8 cellular contexts compared by ENCODE assay signal in the genomic region with DNA sequence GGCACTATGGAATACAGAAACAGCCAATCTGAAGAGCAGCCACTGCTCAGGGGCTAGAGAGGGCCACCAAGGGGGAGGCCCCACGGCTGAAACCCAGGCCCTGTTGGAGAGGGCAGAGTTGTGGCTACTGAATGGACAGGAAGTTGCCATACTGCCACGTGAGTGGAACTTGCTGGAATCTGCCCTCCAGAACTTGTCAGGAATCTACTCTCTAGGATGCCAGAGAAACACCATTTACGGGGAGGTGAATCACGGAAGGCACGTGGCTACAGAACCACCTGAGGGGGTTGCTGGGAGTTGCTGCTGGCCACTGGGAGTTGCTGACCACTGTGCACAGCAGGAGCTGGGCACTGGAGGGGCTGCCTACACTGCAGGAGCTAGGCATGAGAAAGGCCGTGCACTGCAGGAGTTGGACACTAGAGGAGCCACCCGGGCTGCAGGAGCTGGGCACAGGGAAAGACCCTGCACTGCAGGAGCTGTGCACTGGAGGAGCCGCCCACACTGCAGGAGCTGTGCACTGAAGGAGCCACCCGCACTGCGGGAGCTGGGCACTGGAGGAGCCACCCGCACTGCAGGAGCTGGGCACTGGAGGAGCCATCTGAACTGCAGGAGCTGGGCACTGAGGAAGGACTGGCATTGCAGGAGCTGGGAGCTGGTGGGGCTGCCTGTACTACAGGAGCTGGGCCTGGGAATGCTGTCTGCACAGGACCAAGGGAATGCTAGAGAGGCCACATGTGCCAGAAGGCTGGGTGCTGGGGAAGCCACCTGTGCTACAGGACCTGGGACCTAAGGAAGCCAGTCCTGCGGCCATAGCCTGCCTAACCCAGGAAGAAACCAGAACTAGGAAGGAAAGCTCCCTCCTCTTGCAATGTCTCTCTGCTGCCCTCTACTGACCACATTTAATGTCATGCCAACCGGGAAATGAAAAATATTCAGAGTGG.
DNase-seq lines count a peak whose midpoint lies in the region; ATAC-seq and TF ChIP-seq lines count a peak whose summit lies in the region.

No MANE protein-coding gene starts in this region.

- H3K4me3 ChIP-seq in Caco-2 (ENCODE audit: low read depth, low read length) (no peak overlapping the region), esophagus muscularis mucosa (no peak overlapping the region), testis (no peak overlapping the region)

- 63% methylated on average over 7 of the region's 13 CpGs for WGBS in esophagus muscularis mucosa
- WGBS in testis, 2 donors, result 48 to 60% methylated on average over 11 to 13 of the region's 13 CpGs

- H3K9me3 ChIP-seq in Caco-2, result no peaks in the 10 kb centered on the region
- no peaks in the 10 kb centered on the region for H3K9me3 ChIP-seq in esophagus muscularis mucosa
- no peaks in the 10 kb centered on the region for H3K9me3 ChIP-seq in testis

- H3K27me3 Mint-ChIP-seq in Caco-2 (ENCODE audit: insufficient read depth, unreplicated experiment), result peaks cover 7% of the 10 kb centered on the region

- H3K36me3 ChIP-seq in Caco-2 (ENCODE audit: control insufficient read depth, insufficient read depth, low read length), result no peaks in the 10 kb centered on the region
- no peaks in the 10 kb centered on the region for H3K36me3 ChIP-seq in esophagus muscularis mucosa
- no peaks in the 10 kb centered on the region for H3K36me3 ChIP-seq in testis (ENCODE audit: low read depth, missing control alignments)

- no peaks in the 10 kb centered on the region for H3K36me3 Mint-ChIP-seq in Caco-2 (ENCODE audit: insufficient read depth, unreplicated experiment)

- no peak for TF ChIP-seq POLR2A in esophagus muscularis mucosa (IDR thresholded peaks at IDR 0.05; ENCODE audit: low read depth)
- no peak for TF ChIP-seq POLR2A in testis (IDR thresholded peaks at IDR 0.05)

- peak overlapping the region; percentile 45 for H3K4me3 Mint-ChIP-seq in Caco-2 (ENCODE audit: unreplicated experiment)

- no peaks in the 10 kb centered on the region for H3K27me3 ChIP-seq in Caco-2 (replicated peaks; ENCODE audit: control insufficient read depth, insufficient read depth, low read length)
- peaks cover 0 to 82% (median 6%) of the 10 kb centered on the region in 4 donors for H3K27me3 ChIP-seq in esophagus muscularis mucosa
- no peaks in the 10 kb centered on the region for H3K27me3 ChIP-seq in testis

- H3K4me1 ChIP-seq in Caco-2, result no peaks in the 10 kb centered on the region
- H3K4me1 ChIP-seq in esophagus muscularis mucosa, result peaks cover 0 to 8% (median 7%) of the 10 kb centered on the region in 4 donors
- H3K4me1 ChIP-seq in testis, result peaks cover 15% of the 10 kb centered on the region

- CTCF ChIA-PET in Caco-2 (lab: Charles Lee), result interaction anchor here (0.5 to 1.6 kb wide), 5 partner anchors 10 to 328 kb away, joined by 3 to 8 read pairs (median 3); no protein-coding TSS in a partner anchor

- H3K4me1 Mint-ChIP-seq in Caco-2 (ENCODE audit: low read depth, unreplicated experiment), result no peaks in the 10 kb centered on the region

- intact Hi-C loops in Caco-2 (cut with micrococcal nuclease; ENCODE audit: unreplicated experiment), result no loop called here
- intact Hi-C loops in esophagus muscularis mucosa (cut with DNase I), result loop anchor here (2.0 to 5.0 kb wide), 2 partner anchors 327 to 1143 kb away; a partner anchor contains a TSS
- intact Hi-C loops in testis (cut with DNase I; ENCODE audit: low total_unique reads), result no loop called here

- BruUV-seq in Caco-2 (replicated peaks; lab: Mats Ljungman, UMichigan), result no TSS peak

- H3K27ac ChIP-seq in esophagus muscularis mucosa (replicated peaks in 1 of 4) (no peak overlapping the region), testis (no peak overlapping the region)

- TF ChIP-seq CTCF in Caco-2 (IDR thresholded peaks at IDR 0.05; ENCODE audit: insufficient read depth in 1 of 2, low read depth in 1 of 2, low read length in 1 of 2, severe bottlenecking in 1 of 2, unreplicated experiment in 1 of 2), result peak; percentile 52 to 57
- peak; percentile 71 to 88 (median 80) for TF ChIP-seq CTCF in esophagus muscularis mucosa (IDR thresholded peaks at IDR 0.05)
- peak; percentile 56 to 87 (median 85) for TF ChIP-seq CTCF in testis (IDR thresholded peaks at IDR 0.05)

- ATAC-seq in GM21528 (IDR thresholded peaks at IDR 0.05; ENCODE audit: low FRiP score, unreplicated experiment), result no peak

- H3K9me3 Mint-ChIP-seq in Caco-2 (ENCODE audit: unreplicated experiment), result no peaks in the 10 kb centered on the region

- DNase-seq in Caco-2 (peak; percentile 52 to 55), HS-27A (ENCODE audit: low read depth) (peak; percentile 17), NCI-H82 treated with DMSO at 0.1 percent for 48 hours (lab: John Stamatoyannopoulos, UW; ENCODE audit: unreplicated experiment) (peak; percentile 68), esophagus muscularis mucosa (ENCODE audit: extremely low spot score) (no peak), middle frontal gyrus (ENCODE audit: extremely low spot score, low spot score) (peak; percentile 75), testis (peak; percentile 79)
- DNase-seq in activated CD8-positive, alpha-beta memory T cell treated with anti-CD3 and anti-CD28 coated beads, Interleukin-2, amount 50 U/mL, for 4 hours, result peak; percentile 28

- POLR2A ChIA-PET in Caco-2 (lab: Charles Lee), result no interaction called here

- peak overlapping the region; percentile 46 for H3K27ac Mint-ChIP-seq in Caco-2 (ENCODE audit: unreplicated experiment)

- no peak for TF ChIP-seq EP300 in esophagus muscularis mucosa (IDR thresholded peaks at IDR 0.05)
